Comparison of ENCODE assay signal across 1 cellular context in genomic region chr1:21341022-21341421, GRCh38.
TF ChIP-seq lines count a peak whose summit lies in the region.

No MANE protein-coding gene starts in this region.

TF ChIP-seq in HEK293, 187 proteins besides CTCF, POLR2A, EP300 and RAD21 (continued from another document):
- TF ChIP-seq ZNF26 (tag by site-specific recombination; IDR thresholded peaks at IDR 0.05): no peak
- no peak for TF ChIP-seq INSM2 (tag by site-specific recombination; IDR thresholded peaks at IDR 0.05)
- peak; percentile 27; the same call in 1 of the 2 replicates for TF ChIP-seq PATZ1 (tag by site-specific recombination; IDR thresholded peaks at IDR 0.05)
